In the genomic region with DNA sequence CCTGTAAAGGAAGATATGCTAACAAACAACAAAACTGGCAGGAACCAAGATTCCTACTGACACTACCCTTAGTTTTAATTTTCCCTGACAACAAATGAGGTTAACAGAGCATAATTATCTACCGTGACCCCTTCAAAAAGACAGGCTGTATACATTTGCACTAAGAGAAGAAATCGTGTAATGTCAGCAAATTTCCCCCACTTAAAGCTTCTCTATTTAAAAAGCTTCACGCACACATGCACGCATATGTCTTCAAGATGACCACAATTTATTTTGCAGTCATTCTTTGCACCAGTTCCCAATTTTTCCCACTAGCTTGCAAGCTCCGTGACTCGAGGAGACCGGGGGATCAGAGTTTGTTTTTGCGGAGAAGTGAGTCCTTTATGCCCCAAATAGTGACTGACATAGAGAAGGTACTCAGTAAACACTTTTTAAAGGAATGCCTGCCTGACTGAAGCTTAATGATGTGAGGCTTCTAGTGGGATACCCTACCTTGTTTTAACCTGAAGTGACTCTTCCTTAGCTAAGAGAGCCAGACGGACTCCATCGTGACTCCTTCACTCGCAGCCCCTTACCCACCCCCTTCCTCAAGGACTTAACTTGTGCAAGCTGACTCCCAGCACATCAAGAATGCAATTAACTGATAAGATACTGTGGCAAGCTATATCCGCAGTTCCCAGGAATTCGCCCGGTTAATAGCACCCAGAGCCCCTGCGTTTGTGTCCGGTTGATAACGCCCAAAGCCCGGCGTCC, we compare ENCODE assay signal across 8 cellular contexts. TPM values are rescaled to one million over a fixed set of nuclear protein-coding genes. Genes with fewer than 3 reads are reported as not detected.
DNase-seq lines count a peak whose midpoint lies in the region; ATAC-seq and TF ChIP-seq lines count a peak whose summit lies in the region.

No MANE protein-coding gene starts in this region.

- TF ChIP-seq POLR2A in breast epithelium (IDR thresholded peaks at IDR 0.05) (no peak), right lobe of liver (IDR thresholded peaks at IDR 0.05) (no peak)

- TF ChIP-seq CTCF in OCI-LY7 (conservative IDR thresholded peaks at IDR 0.05; ENCODE audit: low read length) (no peak), breast epithelium (IDR thresholded peaks at IDR 0.05) (no peak), right lobe of liver (IDR thresholded peaks at IDR 0.05) (no peak)

- H3K36me3 ChIP-seq in OCI-LY7 (ENCODE audit: insufficient read depth, low read length) (no peaks in the 10 kb centered on the region), breast epithelium (no peaks in the 10 kb centered on the region), right lobe of liver (no peaks in the 10 kb centered on the region)

- 3% methylated on average over 19 of the region's 19 CpGs for WGBS in right lobe of liver (ENCODE audit: insufficient coverage, low coverage, low lambda C conversion rate, missing lambda C conversion rate)

- no peaks in the 10 kb centered on the region for H3K79me2 ChIP-seq in OCI-LY7 (ENCODE audit: insufficient read depth, low read depth, low read length)

- POLR2A ChIA-PET in OCI-LY7 (lab: Charles Lee), result interaction anchor here (0.5 to 2.3 kb wide), 21 partner anchors 9 to 931 kb away, joined by 3 to 13 read pairs (median 4); partner anchors contain the start of genes NQO2, RIPK1 and SERPINB1

- no peaks in the 10 kb centered on the region for H3K9me2 ChIP-seq in OCI-LY7 (ENCODE audit: insufficient read depth, low read length)

- CTCF ChIA-PET in OCI-LY7 (lab: Charles Lee; ENCODE audit: unreplicated experiment), result interaction anchor here (0.8 to 3.1 kb wide), 6 partner anchors 38 to 199 kb away, joined by 3 to 27 read pairs (median 4); no protein-coding TSS in a partner anchor

- H3K27me3 ChIP-seq in breast epithelium (no peaks in the 10 kb centered on the region), right lobe of liver (no peaks in the 10 kb centered on the region)

- peak; percentile 65 for DNase-seq in activated CD8-positive, alpha-beta memory T cell treated with anti-CD3 and anti-CD28 coated beads for 24 hours
- DNase-seq in activated CD8-positive, alpha-beta memory T cell treated with anti-CD3 and anti-CD28 coated beads, Interleukin-2, amount 50 U/mL, for 48 hours, result no peak
- DNase-seq in OCI-LY7 (ENCODE audit: low spot score) (no peak), breast epithelium (ENCODE audit: low spot score in 2 of 2) (no peak), right lobe of liver (peak in 1 of 3 donors; percentile 51), superior temporal gyrus (ENCODE audit: extremely low spot score) (peak; percentile 85), HCEC 1CT (no peak)

- H3K4me3 ChIP-seq in OCI-LY7 (ENCODE audit: low read depth, low read length, poor library complexity, severe bottlenecking) (peak overlapping the region; percentile 75), breast epithelium (peak overlapping the region; percentile 82 to 96 (median 95)), right lobe of liver (peak overlapping the region; percentile 87 to 92 (median 92))

- H3K9me3 ChIP-seq in OCI-LY7 (ENCODE audit: low read length) (no peaks in the 10 kb centered on the region), breast epithelium (no peaks in the 10 kb centered on the region), right lobe of liver (no peaks in the 10 kb centered on the region)

- H2AFZ ChIP-seq in OCI-LY7 (ENCODE audit: low read length), result peak overlapping the region; percentile 96; the same call in 1 of the 2 replicates

- ATAC-seq in right lobe of liver (peak in 1 of 4 donors; percentile 0), HG03469 (IDR thresholded peaks at IDR 0.05; ENCODE audit: unreplicated experiment) (no peak)

- H3K27ac ChIP-seq in OCI-LY7 (ENCODE audit: low read depth, low read length, poor library complexity, severe bottlenecking) (peak overlapping the region; percentile 89), breast epithelium (peak overlapping the region; percentile 98), right lobe of liver (peak overlapping the region; percentile 97 to 99 (median 97))

- TSS peak; percentile 95 for BruUV-seq in OCI-LY7 (replicated peaks; lab: Mats Ljungman, UMichigan)

- H3K4me2 ChIP-seq in OCI-LY7 (ENCODE audit: low read length), result peak overlapping the region; percentile 94

- intact Hi-C loops in OCI-LY7 (cut with micrococcal nuclease; ENCODE audit: unreplicated experiment), result no loop called here
- intact Hi-C loops in breast epithelium (cut with DNase I; ENCODE audit: low total_unique reads), result loop anchor here (10.0 kb wide), 1 partner anchor 254 kb away; no protein-coding TSS in a partner anchor
- intact Hi-C loops in right lobe of liver (cut with DNase I), result loop anchor here in 1 of 2 donors (5.0 kb wide), 1 partner anchor 72 kb away; no protein-coding TSS in a partner anchor

- H3K4me1 ChIP-seq in OCI-LY7 (ENCODE audit: insufficient read depth, low read length, poor library complexity, severe bottlenecking) (peaks cover 16% of the 10 kb centered on the region), breast epithelium (no peaks in the 10 kb centered on the region), right lobe of liver (peaks cover 0 to 6% (median 0%) of the 10 kb centered on the region in 4 donors)

- H4K20me1 ChIP-seq in OCI-LY7 (ENCODE audit: insufficient read depth, low read length), result no peaks in the 10 kb centered on the region

RNA-seq across cellular contexts. Expression of gene NQO2, which starts 9.3 kb away (rescaled TPM):
- total RNA-seq in OCI-LY7 (2014; rRNA removed; shearing (Covaris generic)), result 8.4 and 11.1 TPM in 2 replicates
- 9.9 and 12.2 TPM in 2 replicates for total RNA-seq in OCI-LY7 (2022)
- 10 to 100 TPM; 23.6 to 64.6 (median 24.9) TPM for total RNA-seq in breast epithelium
- 10 to 100 TPM; 44.5 to 74.2 (median 67.3) TPM for total RNA-seq in right lobe of liver

RNA-seq across cellular contexts. Expression of gene SERPINB6, which starts 19.0 kb away (rescaled TPM):
- total RNA-seq in OCI-LY7 (2014; rRNA removed; shearing (Covaris generic)), result not detected in 2 replicates
- total RNA-seq in OCI-LY7 (2022) (8.9 and 13.2 TPM in 2 replicates), breast epithelium (100 to 1,000 TPM; 100 to 146 (median 137) TPM), right lobe of liver (10 to 100 TPM; 27.0 to 48.5 (median 38.7) TPM)

Comparison
In these comparisons a context has a peak if more than half of its experiments do, and no peak if none do; other contexts are left out.
1. DNase-seq: peak in activated CD8-positive, alpha-beta memory T cell treated with anti-CD3 and anti-CD28 coated beads for 24 hours (single experiment) and superior temporal gyrus (single experiment); none in activated CD8-positive, alpha-beta memory T cell treated with anti-CD3 and anti-CD28 coated beads, Interleukin-2, amount 50 U/mL, for 48 hours (single experiment), OCI-LY7 (single experiment), breast epithelium (0 of 2) and HCEC 1CT (single experiment).
2. Peak in every context shown above with its lines, with median percentiles within 50 percentile points of each other: H3K27ac ChIP-seq and H3K4me3 ChIP-seq.